Comparison of ENCODE assay signal across 8 cellular contexts in genomic region chr2:201233192-201234166, GRCh38. TPM values are rescaled to one million over a fixed set of nuclear protein-coding genes. Genes with fewer than 3 reads are reported as not detected.
A peak's percentile ranks its signal among the peaks of the same experiment; 100 is the strongest.
DNase-seq lines count a peak whose midpoint lies in the region; ATAC-seq, FAIRE-seq and TF ChIP-seq lines count a peak whose summit lies in the region.

No MANE protein-coding gene starts in this region.

- no peak overlapping the region for H4K8ac ChIP-seq in H1 (ENCODE audit: extremely low read depth, insufficient read depth, low read length)

- no peak for FAIRE-seq in H1 (lab: Jason Lieb, UNC)

- H2BK5ac ChIP-seq in H1 (ENCODE audit: low read depth, low read length) = peak overlapping the region; percentile 7; the same call in 1 of the 2 replicates

- no peaks in the 10 kb centered on the region; the same call in 1 of the 2 replicates for H3K9me3 ChIP-seq in BLaER1
- H3K9me3 ChIP-seq in H1 (ENCODE audit: insufficient read depth in 2 of 2, low read depth in 1 of 2, low read length in 1 of 2) = no peaks in the 10 kb centered on the region
- no peaks in the 10 kb centered on the region for H3K9me3 ChIP-seq in tibial artery

- 77% methylated on average over 17 of the region's 17 CpGs; no CpG with 5 or more reads in 1 of the 2 experiments for WGBS in H1 (ENCODE audit: extremely low coverage in 1 of 2, insufficient coverage in 1 of 2, insufficient read length in 1 of 2, insufficient replicate concordance in 2 of 2, low coverage in 1 of 2, low lambda C conversion rate in 2 of 2, missing lambda C conversion rate in 1 of 2), 2 experiments

- DNase-seq in NCI-H345 treated with DMSO at 0.1 percent for 48 hours (lab: John Stamatoyannopoulos, UW; ENCODE audit: unreplicated experiment) (peak; percentile 95), H1 (ENCODE audit: low read depth in 1 of 2, low spot score in 2 of 2) (peak; percentile 27 to 51), natural killer cell (peak; percentile 73), tibial artery (peak in 1 of 2 donors; percentile 34)
- DNase-seq in activated CD4-positive, alpha-beta T cell treated with anti-CD3 and anti-CD28 coated beads, Interleukin-2, amount 10 ng/mL, durations not matched to agents 24 days and 14 days = peak; percentile 97

- H2AFZ ChIP-seq in H1 (ENCODE audit: low read length) = peak overlapping the region; percentile 55; the same call in 1 of the 2 replicates

- no peaks in the 10 kb centered on the region; the same call in 1 of the 2 replicates for H3K23me2 ChIP-seq in H1 (ENCODE audit: low read depth, low read length)

- H2BK20ac ChIP-seq in H1 (ENCODE audit: low read length) = no peak overlapping the region

- peak overlapping the region; percentile 99 for H3K4me3 Mint-ChIP-seq in activated CD4-positive, alpha-beta T cell treated with anti-CD3 and anti-CD28 coated beads, Interleukin-2, amount 10 ng/mL, durations not matched to agents 24 days and 14 days
- H3K4me3 Mint-ChIP-seq in natural killer cell = peak overlapping the region; percentile 93

- no peak for TF ChIP-seq EP300 in H1 (IDR thresholded peaks at IDR 0.05; ENCODE audit: borderline replicate concordance in 1 of 2, low read depth in 2 of 2, low read length in 2 of 2)

- no peak overlapping the region for H2BK120ac ChIP-seq in H1 (replicated peaks; ENCODE audit: low read depth, low read length)

- H3K27me3 Mint-ChIP-seq in activated CD4-positive, alpha-beta T cell treated with anti-CD3 and anti-CD28 coated beads, Interleukin-2, amount 10 ng/mL, durations not matched to agents 24 days and 14 days = no peaks in the 10 kb centered on the region
- H3K27me3 Mint-ChIP-seq in natural killer cell (ENCODE audit: low read depth in 2 of 2) = no peaks in the 10 kb centered on the region

- no peak overlapping the region for H3K4ac ChIP-seq in H1 (replicated peaks; ENCODE audit: insufficient read length, low read depth, low read length)

- no peaks in the 10 kb centered on the region for H3K27me3 ChIP-seq in BLaER1
- no peaks in the 10 kb centered on the region; a peak in 2 of 7 replicates for H3K27me3 ChIP-seq in H1 (replicated peaks in 1 of 4; ENCODE audit: control insufficient read depth in 3 of 4, extremely low read depth in 1 of 4, insufficient read depth in 3 of 4, low read length in 3 of 4)
- H3K27me3 ChIP-seq in tibial artery = no peaks in the 10 kb centered on the region

- H3K14ac ChIP-seq in H1 (ENCODE audit: insufficient read length) = no peak overlapping the region

- H3K79me2 ChIP-seq in H1 (ENCODE audit: control insufficient read depth in 1 of 2, insufficient read depth in 2 of 2, low read length in 2 of 2) = no peaks in the 10 kb centered on the region

- peaks cover 10% of the 10 kb centered on the region; the same call in 1 of the 2 replicates for H3K36me3 ChIP-seq in BLaER1
- no peaks in the 10 kb centered on the region for H3K36me3 ChIP-seq in H1 (ENCODE audit: control insufficient read depth in 2 of 4, insufficient read depth in 4 of 4, low read length in 3 of 4)
- H3K36me3 ChIP-seq in tibial artery = no peaks in the 10 kb centered on the region

- H3K23ac ChIP-seq in H1 (ENCODE audit: insufficient read length) = no peak overlapping the region

- H4K5ac ChIP-seq in H1 (ENCODE audit: insufficient read length, low read depth, low read length) = no peak overlapping the region

- peaks cover 19% of the 10 kb centered on the region for H3K36me3 Mint-ChIP-seq in activated CD4-positive, alpha-beta T cell treated with anti-CD3 and anti-CD28 coated beads, Interleukin-2, amount 10 ng/mL, durations not matched to agents 24 days and 14 days (ENCODE audit: low read depth)
- H3K36me3 Mint-ChIP-seq in natural killer cell = no peaks in the 10 kb centered on the region

- H3K79me1 ChIP-seq in H1 (ENCODE audit: low read depth, low read length) = no peaks in the 10 kb centered on the region

- TF ChIP-seq POLR2A in GM19193 (IDR thresholded peaks at IDR 0.05; ENCODE audit: extremely low read depth, insufficient read depth, insufficient read length) (peak; percentile 78), H1 (IDR thresholded peaks at IDR 0.05; ENCODE audit: control extremely low read depth in 1 of 2, low read depth in 2 of 2, low read length in 2 of 2) (no peak)

- H3K27ac Mint-ChIP-seq in activated CD4-positive, alpha-beta T cell treated with anti-CD3 and anti-CD28 coated beads, Interleukin-2, amount 10 ng/mL, durations not matched to agents 24 days and 14 days = peak overlapping the region; percentile 99
- H3K27ac Mint-ChIP-seq in natural killer cell = peak overlapping the region; percentile 97

- TF ChIP-seq CTCF in H1 (IDR thresholded peaks at IDR 0.05; ENCODE audit: control extremely low read depth in 1 of 3, insufficient read depth in 1 of 3, low read depth in 1 of 3, low read length in 3 of 3) (no peak), natural killer cell (IDR thresholded peaks at IDR 0.05) (no peak), tibial artery (IDR thresholded peaks at IDR 0.05) (no peak)

- no peak overlapping the region for H3K18ac ChIP-seq in H1 (ENCODE audit: extremely low read depth, low read length)

- H3K4me1 ChIP-seq in BLaER1 (peaks cover 48% of the 10 kb centered on the region), H1 (replicated peaks in 1 of 4; ENCODE audit: control insufficient read depth in 3 of 4, insufficient read depth in 4 of 4, low read length in 3 of 4) (no peaks in the 10 kb centered on the region; a peak in 1 of 7 replicates), tibial artery (peaks cover 0 to 33% (median 13%) of the 10 kb centered on the region in 4 donors)

- H3K9me3 Mint-ChIP-seq in activated CD4-positive, alpha-beta T cell treated with anti-CD3 and anti-CD28 coated beads, Interleukin-2, amount 10 ng/mL, durations not matched to agents 24 days and 14 days = no peaks in the 10 kb centered on the region
- no peaks in the 10 kb centered on the region for H3K9me3 Mint-ChIP-seq in natural killer cell

- H3K4me2 ChIP-seq in BLaER1 (peak overlapping the region; percentile 92), H1 (ENCODE audit: insufficient read depth in 1 of 2, low read depth in 2 of 2, low read length in 2 of 2) (peak overlapping the region; percentile 51 to 65)

- no peak for TF ChIP-seq RAD21 in H1 (IDR thresholded peaks at IDR 0.05 in 1 of 2, conservative IDR thresholded peaks at IDR 0.05 in 1 of 2; ENCODE audit: low read depth in 2 of 2, low read length in 2 of 2)

- H2BK12ac ChIP-seq in H1 (ENCODE audit: low read depth, low read length) = no peak overlapping the region

- no peak overlapping the region for H3K56ac ChIP-seq in H1 (replicated peaks; ENCODE audit: insufficient read length, low read depth, low read length)

- peak; percentile 90 for ATAC-seq in HG03280 (IDR thresholded peaks at IDR 0.05; ENCODE audit: unreplicated experiment)
- peak; percentile 85 to 93 (median 92) for ATAC-seq in natural killer cell

- peak overlapping the region; percentile 74 for H3K4me3 ChIP-seq in BLaER1
- H3K4me3 ChIP-seq in H1 (ENCODE audit: extremely low read depth in 1 of 4, insufficient read depth in 2 of 4, low read depth in 3 of 4, low read length in 4 of 4) = peak overlapping the region in 3 of 4 experiments; percentile 7 to 48 (median 20); a peak in 4 of 8 replicates
- H3K4me3 ChIP-seq in tibial artery = peak overlapping the region; percentile 3 to 16

- H4K91ac ChIP-seq in H1 (replicated peaks; ENCODE audit: insufficient read length, low read length) = no peak overlapping the region

- H3K9ac ChIP-seq in BLaER1 (peak overlapping the region; percentile 87), H1 (replicated peaks in 1 of 4; ENCODE audit: extremely low read depth in 1 of 4, low read depth in 3 of 4, low read length in 3 of 4) (no peak overlapping the region)

- H3K27ac ChIP-seq in BLaER1 (peak overlapping the region; percentile 87), H1 (ENCODE audit: low read depth, low read length) (no peak overlapping the region), tibial artery (no peak overlapping the region)

- POLR2A ChIA-PET in H1 (lab: Charles Lee; ENCODE audit: partially characterized antibody) = interaction anchor here (0.6 to 2.1 kb wide), 2 partner anchors 12 to 28 kb away, joined by 3 to 9 read pairs; no protein-coding TSS in a partner anchor

- H3K4me1 Mint-ChIP-seq in activated CD4-positive, alpha-beta T cell treated with anti-CD3 and anti-CD28 coated beads, Interleukin-2, amount 10 ng/mL, durations not matched to agents 24 days and 14 days = peaks cover 47% of the 10 kb centered on the region
- H3K4me1 Mint-ChIP-seq in natural killer cell = peaks cover 69% of the 10 kb centered on the region in 2 donors

- H2AK5ac ChIP-seq in H1 (ENCODE audit: low read depth, low read length) = no peak overlapping the region

- H2BK15ac ChIP-seq in H1 (ENCODE audit: low read length) = 0 out of 2 replicates have a peak overlapping the region, but pooled peaks have one; percentile 31

- CTCF ChIA-PET in H1 (lab: Charles Lee; ENCODE audit: partially characterized antibody) = interaction anchor here (0.6 to 3.3 kb wide), 25 partner anchors 12 to 414 kb away, joined by 3 to 42 read pairs (median 5); partner anchors contain the start of genes CASP10, CFLAR and PPIL3

- H4K20me1 ChIP-seq in BLaER1 (no peaks in the 10 kb centered on the region; the same call in 1 of the 2 replicates), H1 (replicated peaks in 1 of 2; ENCODE audit: control insufficient read depth in 1 of 2, insufficient read depth in 2 of 2, low read length in 2 of 2) (no peaks in the 10 kb centered on the region)

- intact Hi-C loops in activated CD4-positive, alpha-beta T cell treated with anti-CD3 and anti-CD28 coated beads, Interleukin-2, amount 10 ng/mL, durations not matched to agents 24 days and 14 days (cut with micrococcal nuclease) = loop anchor here (1.0 to 10.0 kb wide), 10 partner anchors 21 to 1031 kb away; partner anchors contain the start of genes ALS2, BZW1, HYCC2 and NIF3L1
- intact Hi-C loops in natural killer cell (cut with micrococcal nuclease) (loop anchor here (1.0 to 10.0 kb wide), 5 partner anchors 21 to 520 kb away; partner anchors contain the start of genes CASP8, STRADB and TRAK2), tibial artery (cut with DNase I; ENCODE audit: low total_unique reads) (no loop called here)

RNA-seq across cellular contexts. Expression of gene CASP8, which starts 26.9 kb away (rescaled TPM):
- 38.2 and 39.8 TPM in 2 replicates for total RNA-seq in activated CD4-positive, alpha-beta T cell treated with anti-CD3 and anti-CD28 coated beads, Interleukin-2, amount 10 ng/mL, durations not matched to agents 24 days and 14 days
- 3.6 and 3.7 TPM in 2 replicates for total RNA-seq in H1 (2021; fragmentation: NEBNext Ultra II Directional; extraction: Animal tissue kit (Norgen Biotek cat#: 25700))
- 2.3 and 2.8 TPM in 2 replicates for polyA plus RNA-seq in H1 (2011; rRNA removed)
- polyA plus RNA-seq in H1 (2011; cell fraction: cytosol; rRNA removed) = 3.0 TPM
- polyA plus RNA-seq in H1 (2011; cell fraction: nucleus; rRNA removed) = 2.6 TPM
- 3.0 to 5.0 TPM (median 3.7 TPM) in 4 replicates for polyA plus RNA-seq in H1 (2012, experiment 1 of 2)
- polyA plus RNA-seq in H1 (2012, experiment 2 of 2) = 1.2 TPM
- polyA plus RNA-seq in H1 (2013, experiment 1 of 2) = 4.1 TPM
- polyA plus RNA-seq in H1 (2013, experiment 2 of 2) = 3.2 TPM
- 4.2 and 4.3 TPM in 2 replicates for polyA minus RNA-seq in H1 (2011; rRNA and poly(A)+ RNA removed)
- 2.9 TPM for polyA minus RNA-seq in H1 (2011; cell fraction: cytosol; rRNA and poly(A)+ RNA removed)
- 8.3 TPM for polyA minus RNA-seq in H1 (2011; cell fraction: nucleus; rRNA and poly(A)+ RNA removed)
- 100 to 1,000 TPM; 218 to 404 (median 347) TPM for total RNA-seq in natural killer cell

RNA-seq across cellular contexts. Expression of gene CASP10, which starts 50.5 kb away (rescaled TPM):
- 12.7 and 13.1 TPM in 2 replicates for total RNA-seq in activated CD4-positive, alpha-beta T cell treated with anti-CD3 and anti-CD28 coated beads, Interleukin-2, amount 10 ng/mL, durations not matched to agents 24 days and 14 days
- 4.0 and 4.2 TPM in 2 replicates for total RNA-seq in H1 (2021; fragmentation: NEBNext Ultra II Directional; extraction: Animal tissue kit (Norgen Biotek cat#: 25700))
- 2.0 and 2.3 TPM in 2 replicates for polyA plus RNA-seq in H1 (2011; rRNA removed)
- 2.8 TPM for polyA plus RNA-seq in H1 (2011; cell fraction: cytosol; rRNA removed)
- polyA plus RNA-seq in H1 (2011; cell fraction: nucleus; rRNA removed) = 2.9 TPM
- polyA plus RNA-seq in H1 (2012, experiment 1 of 2) = 2.7 to 3.2 TPM (median 3.0 TPM) in 4 replicates
- 1.2 TPM for polyA plus RNA-seq in H1 (2012, experiment 2 of 2)
- 2.4 TPM for polyA plus RNA-seq in H1 (2013, experiment 1 of 2)
- 1.4 TPM for polyA plus RNA-seq in H1 (2013, experiment 2 of 2)
- polyA minus RNA-seq in H1 (2011; rRNA and poly(A)+ RNA removed) = 7.1 and 7.9 TPM in 2 replicates
- polyA minus RNA-seq in H1 (2011; cell fraction: cytosol; rRNA and poly(A)+ RNA removed) = 3.2 TPM
- polyA minus RNA-seq in H1 (2011; cell fraction: nucleus; rRNA and poly(A)+ RNA removed) = 8.9 TPM
- 100 to 1,000 TPM in 1 of 3 donors, 10 to 100 TPM in 2; 67.4 to 101 (median 75.3) TPM for total RNA-seq in natural killer cell

Comparison
In these comparisons a context has a peak if more than half of its experiments do, and no peak if none do; other contexts are left out.
1. H3K4me3 ChIP-seq: peak in every context shown above with its lines; median percentile 74 in BLaER1; 20 in H1; 10 in tibial artery.